Comparison of ENCODE assay signal across 25 cellular contexts in the genomic region with DNA sequence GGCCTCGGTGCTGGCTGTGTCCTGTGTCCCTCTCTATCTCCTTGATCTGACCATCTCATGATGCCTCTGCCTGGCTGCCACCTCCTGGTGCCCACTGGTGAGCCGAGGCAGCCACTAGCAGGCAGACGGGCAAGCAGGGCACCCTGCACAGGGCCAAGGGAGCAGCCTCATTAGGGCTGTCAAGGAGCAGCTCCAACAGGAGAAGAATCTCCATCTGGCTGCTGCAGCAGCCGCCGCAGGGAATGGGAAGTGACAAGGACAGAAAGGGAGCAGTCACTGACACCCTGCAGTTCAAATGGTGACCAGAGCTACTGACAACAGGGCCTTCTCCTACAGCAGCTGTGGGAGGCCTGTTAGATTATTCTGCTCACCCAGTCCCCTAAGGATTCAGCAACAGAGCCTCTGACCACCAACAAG. TPM values are rescaled to one million over a fixed set of nuclear protein-coding genes. Genes with fewer than 3 reads are reported as not detected.
DNase-seq lines count a peak whose midpoint lies in the region; ATAC-seq and TF ChIP-seq lines count a peak whose summit lies in the region.
"Had no signal": no experiment of that assay in that cellular context is flagged by ENCODE, and none has a peak within 500 bp of the region (broad histone marks: within the 10 kb centered on the region; RNA-seq: fewer than 3 reads in every experiment).

No MANE protein-coding gene starts in this region.

- H3K4ac ChIP-seq in neuronal stem cell (ENCODE audit: low read length), result no peak overlapping the region

- H3K23ac ChIP-seq in neuronal stem cell (ENCODE audit: low read depth, low read length, poor library complexity), result peak overlapping the region; percentile 13

- no peak overlapping the region for H3K4me2 ChIP-seq in neuronal stem cell (ENCODE audit: insufficient read depth, low read length, poor library complexity, severe bottlenecking)

- H3K9ac ChIP-seq in neuronal stem cell (ENCODE audit: low read depth, low read length, poor library complexity), result peak overlapping the region; percentile 40

- H3K27me3 ChIP-seq in CD4-positive, alpha-beta memory T cell (ENCODE audit: insufficient read depth, low read length), result no peaks in the 10 kb centered on the region
- H3K27me3 ChIP-seq in WERI-Rb-1 (ENCODE audit: insufficient read depth, low read depth, severe bottlenecking), result no peaks in the 10 kb centered on the region
- no peaks in the 10 kb centered on the region for H3K27me3 ChIP-seq in left ventricle myocardium inferior (ENCODE audit: low read depth)
- no peaks in the 10 kb centered on the region for H3K27me3 ChIP-seq in neuronal stem cell (ENCODE audit: control insufficient read depth in 3 of 3, insufficient read depth in 3 of 3, low read depth in 1 of 3, low read length in 3 of 3)
- H3K27me3 ChIP-seq: breast epithelium, MG63, SJSA1 had no signal

- H2AFZ ChIP-seq in neuronal stem cell (ENCODE audit: low read length), result peak overlapping the region; percentile 66

- peak overlapping the region in 5 of 7 donors; percentile 16 to 66 (median 34) for H3K27ac Mint-ChIP-seq in CD4-positive, alpha-beta memory T cell
- H3K27ac Mint-ChIP-seq: activated naive CD4-positive, alpha-beta T cell treated with anti-CD3 and anti-CD28 coated beads for 36 hours; dendritic cell treated with granulocyte-macrophage colony-stimulating factor and Interleukin-4, amounts not matched to agents 40 ng/mL and 50 ng/mL, for 4 days; HFFc6; stimulated activated naive CD8-positive, alpha-beta T cell treated with anti-CD3 and anti-CD28 coated beads, Interleukin-15, Interleukin-2, amounts not matched to agents 100 ng/mL and 50 ng/mL, for 24 hours; T-helper 1 cell treated with Interleukin-12 subunit alpha and Interleukin-12 subunit beta and Interleukin-4 antibody, amounts not matched to agents 30 μg/mL and 1 μg/mL, for 36 hours had no signal

- H4K91ac ChIP-seq in neuronal stem cell (ENCODE audit: low read depth, low read length, poor library complexity), result peak overlapping the region; percentile 35

- no peak for DNase-seq in CD4-positive, alpha-beta memory T cell
- DNase-seq in WERI-Rb-1 (peak; percentile 36), left ventricle myocardium inferior (peak; percentile 28), neuronal stem cell (ENCODE audit: low spot score) (no peak), GM20000 (ENCODE audit: low spot score) (no peak), sciatic nerve (ENCODE audit: low spot score) (no peak), cortex of kidney (lab: John Stamatoyannopoulos, UW) (no peak)
- DNase-seq: activated CD4-positive, alpha-beta T cell treated with anti-CD3 and anti-CD28 coated beads for 4 hours; activated naive CD4-positive, alpha-beta T cell treated with anti-CD3 and anti-CD28 coated beads for 36 hours; activated T-cell treated with anti-CD3 and anti-CD28 coated beads, Interleukin-2, amount 50 U/mL, for 48 hours; HFFc6; KBM-7; kidney glomerular epithelial cell; mammary epithelial cell; MG63; NCI-H1417 treated with DMSO at 0.1 percent for 48 hours; NCI-H446 had no signal

- peak overlapping the region; percentile 45 for H2BK5ac ChIP-seq in neuronal stem cell (ENCODE audit: low read length)

- peak overlapping the region; percentile 94 for H3K18ac ChIP-seq in neuronal stem cell (ENCODE audit: low read length)

- ATAC-seq in GM18861 (IDR thresholded peaks at IDR 0.05; ENCODE audit: unreplicated experiment) (no peak), sciatic nerve (no peak)
- ATAC-seq: Panc1 had no signal

- CTCF ChIA-PET in CD4-positive, alpha-beta memory T cell (lab: Charles Lee; ENCODE audit: partially characterized antibody), result no interaction called here

- intact Hi-C loops in CD4-positive, alpha-beta memory T cell (cut with micrococcal nuclease), result no loop called here
- intact Hi-C loops in left ventricle myocardium inferior (cut with micrococcal nuclease), result no loop called here
- intact Hi-C loops in sciatic nerve (cut with DNase I), result no loop called here

- H2AK5ac ChIP-seq in neuronal stem cell (ENCODE audit: low read depth, low read length), result peak overlapping the region; percentile 94

- H3K4me3 ChIP-seq in CD4-positive, alpha-beta memory T cell (ENCODE audit: low read length in 2 of 2), result no peak overlapping the region
- H3K4me3 ChIP-seq in WERI-Rb-1 (ENCODE audit: low read depth, low read length), result no peak overlapping the region
- H3K4me3 ChIP-seq in left ventricle myocardium inferior, result no peak overlapping the region
- no peak overlapping the region for H3K4me3 ChIP-seq in neuronal stem cell (ENCODE audit: low read length in 2 of 2)
- H3K4me3 ChIP-seq: breast epithelium, MG63, SJSA1 had no signal

- TF ChIP-seq CTCF in WERI-Rb-1 (IDR thresholded peaks at IDR 0.05; ENCODE audit: low read depth, low read length) (no peak), left ventricle myocardium inferior (IDR thresholded peaks at IDR 0.05; ENCODE audit: borderline replicate concordance) (no peak), GM20000 (IDR thresholded peaks at IDR 0.05; ENCODE audit: extremely low read depth, missing control alignments) (no peak)

- no peaks in the 10 kb centered on the region for H3K36me3 ChIP-seq in CD4-positive, alpha-beta memory T cell (ENCODE audit: insufficient read depth, low read length)
- H3K36me3 ChIP-seq in WERI-Rb-1, result no peaks in the 10 kb centered on the region
- H3K36me3 ChIP-seq in left ventricle myocardium inferior, result peaks cover 9% of the 10 kb centered on the region
- H3K36me3 ChIP-seq in neuronal stem cell (replicated peaks in 1 of 2; ENCODE audit: control insufficient read depth in 2 of 2, insufficient read depth in 2 of 2, low read length in 2 of 2), result no peaks in the 10 kb centered on the region
- H3K36me3 ChIP-seq: breast epithelium, MG63, SJSA1 had no signal

- peak overlapping the region; percentile 35 for H2BK120ac ChIP-seq in neuronal stem cell (ENCODE audit: low read depth, low read length)

- no peak overlapping the region for H3K27ac ChIP-seq in CD4-positive, alpha-beta memory T cell (ENCODE audit: low read depth, low read length)
- H3K27ac ChIP-seq in WERI-Rb-1 (no peak overlapping the region), left ventricle myocardium inferior (replicated peaks) (peak overlapping the region; percentile 89), neuronal stem cell (replicated peaks; ENCODE audit: low read length) (peak overlapping the region; percentile 9)
- H3K27ac ChIP-seq: breast epithelium, SJSA1 had no signal

- H3K27me3 Mint-ChIP-seq in CD4-positive, alpha-beta memory T cell, result no peaks in the 10 kb centered on the region
- H3K27me3 Mint-ChIP-seq: stimulated activated naive CD8-positive, alpha-beta T cell treated with anti-CD3 and anti-CD28 coated beads, Interleukin-15, Interleukin-2, amounts not matched to agents 100 ng/mL and 50 ng/mL, for 24 hours had no signal

- no peaks in the 10 kb centered on the region for H3K79me1 ChIP-seq in neuronal stem cell (ENCODE audit: low read depth, low read length)

- POLR2A ChIA-PET in CD4-positive, alpha-beta memory T cell (lab: Charles Lee; ENCODE audit: partially characterized antibody), result no interaction called here

- peaks cover 0 to 7% of the 10 kb centered on the region in 2 donors for H3K9me3 ChIP-seq in CD4-positive, alpha-beta memory T cell (ENCODE audit: control insufficient read depth in 1 of 2, low read length in 2 of 2)
- peaks cover 6% of the 10 kb centered on the region for H3K9me3 ChIP-seq in WERI-Rb-1 (ENCODE audit: severe bottlenecking)
- H3K9me3 ChIP-seq in left ventricle myocardium inferior (replicated peaks), result peaks cover 10% of the 10 kb centered on the region
- peaks cover 9 to 11% of the 10 kb centered on the region in 2 donors for H3K9me3 ChIP-seq in neuronal stem cell (replicated peaks in 1 of 2; ENCODE audit: control insufficient read depth in 2 of 2, insufficient read depth in 1 of 2, low read depth in 1 of 2, low read length in 2 of 2)
- H3K9me3 ChIP-seq: MG63 had no signal

- peak overlapping the region in 1 of 8 donors; percentile 71 for H3K4me3 Mint-ChIP-seq in CD4-positive, alpha-beta memory T cell
- H3K4me3 Mint-ChIP-seq: activated naive CD4-positive, alpha-beta T cell treated with anti-CD3 and anti-CD28 coated beads for 36 hours; dendritic cell treated with granulocyte-macrophage colony-stimulating factor and Interleukin-4, amounts not matched to agents 40 ng/mL and 50 ng/mL, for 4 days; HFFc6; stimulated activated naive CD8-positive, alpha-beta T cell treated with anti-CD3 and anti-CD28 coated beads, Interleukin-15, Interleukin-2, amounts not matched to agents 100 ng/mL and 50 ng/mL, for 24 hours; T-helper 1 cell treated with Interleukin-12 subunit alpha and Interleukin-12 subunit beta and Interleukin-4 antibody, amounts not matched to agents 30 μg/mL and 1 μg/mL, for 36 hours had no signal

- H4K8ac ChIP-seq in neuronal stem cell (ENCODE audit: low read depth, low read length), result no peak overlapping the region

- H3K4me1 Mint-ChIP-seq in CD4-positive, alpha-beta memory T cell, result peaks cover 3 to 6% (median 5%) of the 10 kb centered on the region in 4 donors

- peaks cover 0 to 9% (median 2%) of the 10 kb centered on the region in 8 donors for H3K9me3 Mint-ChIP-seq in CD4-positive, alpha-beta memory T cell

- H3K4me1 ChIP-seq in CD4-positive, alpha-beta memory T cell (ENCODE audit: insufficient read depth, low read length), result no peaks in the 10 kb centered on the region
- H3K4me1 ChIP-seq in left ventricle myocardium inferior (peaks cover 79% of the 10 kb centered on the region), neuronal stem cell (ENCODE audit: control insufficient read depth in 2 of 2, insufficient read depth in 1 of 2, low read depth in 1 of 2, low read length in 2 of 2) (peaks cover 15 to 17% of the 10 kb centered on the region in 2 donors)
- H3K4me1 ChIP-seq: breast epithelium had no signal

- H3K14ac ChIP-seq in neuronal stem cell (ENCODE audit: low read length), result no peak overlapping the region

- peak overlapping the region; percentile 25 for H2BK15ac ChIP-seq in neuronal stem cell (ENCODE audit: low read length)

- no CpG with 5 or more reads among the region's 5 CpGs for WGBS in neuronal stem cell (ENCODE audit: extremely low coverage in 2 of 2, insufficient read length in 2 of 2, insufficient replicate concordance in 1 of 2), 2 donors

- H2BK12ac ChIP-seq in neuronal stem cell (ENCODE audit: low read length), result peak overlapping the region; percentile 87

- peaks cover 0 to 3% of the 10 kb centered on the region in 2 donors for H3K36me3 Mint-ChIP-seq in CD4-positive, alpha-beta memory T cell

RNA-seq across cellular contexts. Expression of a gene that starts 32.6 kb away (rescaled TPM):
- total RNA-seq in CD4-positive, alpha-beta memory T cell, result 1 to 10 TPM; 1.5 to 1.9 TPM
- polyA plus RNA-seq in CD4-positive, alpha-beta memory T cell, result under 1 TPM in 1 of 2 donors, not detected in 1; 0.30 TPM
- total RNA-seq in left ventricle myocardium inferior (182 TPM), sciatic nerve (0.09 TPM)
- polyA plus RNA-seq in neuronal stem cell (2013, experiment 1 of 2), result 0.28 TPM
- 0.21 TPM for polyA plus RNA-seq in neuronal stem cell (2013, experiment 2 of 2)
- total RNA-seq: HT-29 had no signal
- polyA plus RNA-seq: mammary epithelial cell had no signal

Comparison
In these comparisons a context has a peak if more than half of its experiments do, and no peak if none do; other contexts are left out.
1. DNase-seq: peak in WERI-Rb-1 (single experiment) and left ventricle myocardium inferior (single experiment); none in CD4-positive, alpha-beta memory T cell (0 of 5), neuronal stem cell (single experiment), GM20000 (single experiment), sciatic nerve (single experiment) and cortex of kidney (single experiment).
2. H3K27ac ChIP-seq: peak in left ventricle myocardium inferior (single experiment) and neuronal stem cell (single experiment); none in CD4-positive, alpha-beta memory T cell (single experiment) and WERI-Rb-1 (single experiment).
3. RNA of a gene that starts 32.6 kb away (total RNA-seq): 182 TPM in left ventricle myocardium inferior (single experiment); 1.5 to 1.9 TPM in CD4-positive, alpha-beta memory T cell and 0.09 TPM in sciatic nerve (single experiment); every median in the first group is over 10 times any median in the second.